In the genomic region with DNA sequence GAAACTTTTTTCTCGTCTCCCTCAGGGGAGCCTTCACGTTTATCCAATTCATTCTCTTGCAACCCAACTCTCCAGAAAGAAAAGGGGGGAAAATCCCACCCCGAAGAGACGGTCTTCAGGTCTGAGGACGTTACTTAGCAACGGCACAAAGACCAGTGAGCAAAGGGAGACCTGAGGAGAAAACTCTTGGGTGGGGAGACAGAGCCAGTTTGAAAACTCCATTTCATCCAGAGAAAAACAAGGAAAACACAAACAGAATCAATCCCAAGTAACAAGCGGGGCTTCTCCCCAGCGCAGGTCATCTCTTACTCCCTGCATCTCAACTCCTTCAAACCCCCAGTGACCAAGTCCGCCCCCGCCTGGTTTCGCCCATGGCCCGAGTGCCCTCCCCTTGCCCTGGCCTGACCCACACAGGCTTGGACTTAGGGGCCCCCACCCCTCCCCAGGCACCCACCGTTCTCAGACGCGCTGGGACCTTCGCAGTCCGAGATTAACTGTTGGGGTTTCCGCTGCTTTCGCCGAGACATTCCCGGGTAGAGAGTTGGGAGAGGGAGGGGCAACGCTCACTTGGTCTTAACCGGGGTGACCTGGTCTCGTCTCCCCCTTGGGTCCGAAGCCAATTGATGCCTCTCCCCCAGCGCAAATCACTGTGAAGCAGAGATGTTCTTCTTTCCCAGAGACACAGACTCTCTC, we compare ENCODE assay signal across 11 cellular contexts. TPM values are rescaled to one million over a fixed set of nuclear protein-coding genes. Genes with fewer than 3 reads are reported as not detected.
DNase-seq lines count a peak whose midpoint lies in the region; ATAC-seq and TF ChIP-seq lines count a peak whose summit lies in the region.
"Had no signal": no experiment of that assay in that cellular context is flagged by ENCODE, and none has a peak within 500 bp of the region (broad histone marks: within the 10 kb centered on the region; RNA-seq: fewer than 3 reads in every experiment).

No MANE protein-coding gene starts in this region.

- peak in 2 of 3 experiments; percentile 28 to 56 for DNase-seq in NCI-H1417 (lab: John Stamatoyannopoulos, UW)
- no peak for DNase-seq in NCI-H1417 treated with DMSO at 0.1 percent for 48 hours (lab: John Stamatoyannopoulos, UW)
- DNase-seq in endothelial cell (ENCODE audit: low spot score): peak; percentile 37
- no peak for DNase-seq in tibial nerve (ENCODE audit: low spot score in 2 of 2)
- DNase-seq in stimulated activated CD4-positive, alpha-beta T cell treated with anti-CD3 and anti-CD28 coated beads, Interleukin-4, amount 100 ng/mL, for 24 hours: no peak
- DNase-seq in NCI-H345 treated with DMSO at 0.1 percent for 48 hours (lab: John Stamatoyannopoulos, UW; ENCODE audit: unreplicated experiment): no peak
- DNase-seq: NCI-H446 treated with DMSO at 0.1 percent for 48 hours had no signal

- H3K27me3 ChIP-seq in mucosa of stomach (ENCODE audit: control insufficient read depth, insufficient read depth, low read length) (peaks cover 25% of the 10 kb centered on the region), tibial nerve (peaks cover 0 to 45% of the 10 kb centered on the region in 2 donors)

- TF ChIP-seq EP300 in tibial nerve (IDR thresholded peaks at IDR 0.05): no peak

- H3K4me3 ChIP-seq in mucosa of stomach (ENCODE audit: low read length) (no peak overlapping the region), tibial nerve (peak overlapping the region in 3 of 4 donors; percentile 22 to 48 (median 33))
- H3K4me3 ChIP-seq: A549 had no signal

- no peaks in the 10 kb centered on the region for H3K36me3 ChIP-seq in mucosa of stomach (ENCODE audit: control insufficient read depth, insufficient read depth, low read length)
- no peaks in the 10 kb centered on the region for H3K36me3 ChIP-seq in tibial nerve

- H3K4me3 Mint-ChIP-seq in endothelial cell (ENCODE audit: unreplicated experiment): peak overlapping the region; percentile 92
- H3K4me3 Mint-ChIP-seq: stimulated activated naive CD8-positive, alpha-beta T cell treated with anti-CD3 and anti-CD28 coated beads, Interleukin-15, Interleukin-2, amounts not matched to agents 100 ng/mL and 50 ng/mL, for 24 hours had no signal

- H3K27me3 Mint-ChIP-seq in endothelial cell (ENCODE audit: unreplicated experiment): peaks cover 9% of the 10 kb centered on the region

- no peaks in the 10 kb centered on the region for H3K4me1 ChIP-seq in mucosa of stomach (ENCODE audit: control insufficient read depth, insufficient read depth, low read length)
- H3K4me1 ChIP-seq in tibial nerve: peaks cover 0 to 17% (median 2%) of the 10 kb centered on the region in 4 donors
- H3K4me1 ChIP-seq: A549 had no signal

- peak overlapping the region; percentile 89 for H3K27ac Mint-ChIP-seq in endothelial cell (ENCODE audit: unreplicated experiment)
- H3K27ac Mint-ChIP-seq: stimulated activated naive CD8-positive, alpha-beta T cell treated with anti-CD3 and anti-CD28 coated beads, Interleukin-15, Interleukin-2, amounts not matched to agents 100 ng/mL and 50 ng/mL, for 24 hours had no signal

- H3K4me1 Mint-ChIP-seq in endothelial cell (ENCODE audit: unreplicated experiment): peaks cover 27% of the 10 kb centered on the region

- no peak for TF ChIP-seq POLR2A in tibial nerve (IDR thresholded peaks at IDR 0.05)

- no peak for ATAC-seq in GM21723 (IDR thresholded peaks at IDR 0.05; ENCODE audit: unreplicated experiment)

- TF ChIP-seq CTCF in endothelial cell (IDR thresholded peaks at IDR 0.05; ENCODE audit: unreplicated experiment) (no peak), tibial nerve (IDR thresholded peaks at IDR 0.05) (no peak)

- H3K9me3 Mint-ChIP-seq in endothelial cell (ENCODE audit: unreplicated experiment): no peaks in the 10 kb centered on the region
- H3K9me3 Mint-ChIP-seq: stimulated activated naive CD8-positive, alpha-beta T cell treated with anti-CD3 and anti-CD28 coated beads, Interleukin-15, Interleukin-2, amounts not matched to agents 100 ng/mL and 50 ng/mL, for 24 hours had no signal

- no peaks in the 10 kb centered on the region for H3K36me3 Mint-ChIP-seq in endothelial cell (ENCODE audit: low read depth, unreplicated experiment)

- H3K27ac ChIP-seq in tibial nerve: no peak overlapping the region
- H3K27ac ChIP-seq: A549 had no signal

- 4 to 5% methylated on average over 26 of the region's 26 CpGs for WGBS in tibial nerve, 2 donors

- no peaks in the 10 kb centered on the region for H3K9me3 ChIP-seq in mucosa of stomach (ENCODE audit: control insufficient read depth, low read length)
- no peaks in the 10 kb centered on the region for H3K9me3 ChIP-seq in tibial nerve
- H3K9me3 ChIP-seq: A549 had no signal

- peak overlapping the region; percentile 47 for H3K9ac ChIP-seq in mucosa of stomach (ENCODE audit: low read length)

RNA-seq across cellular contexts. Expression of a gene that starts 10.4 kb away (rescaled TPM):
- total RNA-seq in endothelial cell (ENCODE audit: unreplicated experiment): 38.4 TPM
- total RNA-seq in tibial nerve: 10 to 100 TPM in 2 of 4 donors, 1 to 10 TPM in 2; 8.5 to 11.7 (median 9.3) TPM

RNA-seq across cellular contexts. Expression of a gene that starts 25.4 kb away (rescaled TPM):
- 46.1 TPM for total RNA-seq in endothelial cell (ENCODE audit: unreplicated experiment)
- total RNA-seq in tibial nerve: 10 to 100 TPM; 45.3 to 65.4 (median 58.6) TPM

RNA-seq across cellular contexts. Expression of a gene that starts 43.3 kb away (rescaled TPM):
- total RNA-seq in endothelial cell (ENCODE audit: unreplicated experiment) (not detected), tibial nerve (under 1 TPM in 1 of 4 donors, not detected in 3; 0.44 TPM)

RNA-seq across cellular contexts. Expression of a gene that starts 59.5 kb away (rescaled TPM):
- total RNA-seq in endothelial cell (ENCODE audit: unreplicated experiment) (70.8 TPM), tibial nerve (10 to 100 TPM; 28.0 to 45.2 (median 39.9) TPM)

RNA-seq across cellular contexts. Expression of a gene that starts 59.8 kb away (rescaled TPM):
- total RNA-seq in endothelial cell (ENCODE audit: unreplicated experiment): 25.0 TPM
- 10 to 100 TPM; 20.6 to 33.9 (median 26.2) TPM for total RNA-seq in tibial nerve

Comparison
In these comparisons a context has a peak if more than half of its experiments do, and no peak if none do; other contexts are left out.
1. DNase-seq: peak in NCI-H1417 (2 of 3) and endothelial cell (single experiment); none in NCI-H1417 treated with DMSO at 0.1 percent for 48 hours (single experiment), tibial nerve (0 of 2), stimulated activated CD4-positive, alpha-beta T cell treated with anti-CD3 and anti-CD28 coated beads, Interleukin-4, amount 100 ng/mL, for 24 hours (single experiment) and NCI-H345 treated with DMSO at 0.1 percent for 48 hours (single experiment).